23 cellular contexts compared by ENCODE assay signal in genomic region chr13:99873141-99873540, GRCh38.
"Had no signal": no experiment of that assay in that cellular context is flagged by ENCODE, and none has a peak within 500 bp of the region (broad histone marks: within the 10 kb centered on the region; RNA-seq: fewer than 3 reads in every experiment).

No MANE protein-coding gene starts in this region.

- H3K27me3 ChIP-seq: MG63 had no signal

- FAIRE-seq: K562 had no signal

- DNase-seq: MG63; NCI-H1092; NCI-H1105 treated with DMSO at 0.1 percent for 48 hours; NCI-H1436 treated with DMSO at 0.1 percent for 48 hours; NCI-H1694; NCI-H187 treated with DMSO at 0.1 percent for 48 hours; NCI-H2029 treated with DMSO at 0.1 percent for 48 hours; NCI-H2171 treated with DMSO at 0.1 percent for 48 hours; NCI-H345; NCI-H446 treated with DMSO at 0.1 percent for 48 hours; NCI-H524; NCI-H526 treated with DMSO at 0.1 percent for 48 hours; NK-92 treated with Interleukin-12 subunit alpha and Interleukin-12 subunit beta, amount 100 ng/mL, for 24 hours; PC-3; SHP77; SK-N-SH; SW 1271; T-cell had no signal

- H3K4me3 ChIP-seq: K562, MG63 had no signal

- H3K4me1 Mint-ChIP-seq: T-cell had no signal

- H3K27me3 Mint-ChIP-seq: IgD-negative memory B cell had no signal

- H3K27ac Mint-ChIP-seq: IgD-negative memory B cell; T-cell; T-helper 1 cell treated with Interleukin-12 subunit alpha and Interleukin-12 subunit beta and Interleukin-4 antibody, amounts not matched to agents 30 μg/mL and 1 μg/mL, for 36 hours had no signal

- H3K4me3 Mint-ChIP-seq: T-cell; T-helper 1 cell treated with Interleukin-12 subunit alpha and Interleukin-12 subunit beta and Interleukin-4 antibody, amounts not matched to agents 30 μg/mL and 1 μg/mL, for 36 hours had no signal

- H3K27ac ChIP-seq: KMS-11, RWPE1 had no signal

- H3K9me3 ChIP-seq: MG63, SK-N-SH had no signal

- H3K36me3 ChIP-seq: MG63 had no signal

- H3K9me3 Mint-ChIP-seq: IgD-negative memory B cell; T-cell; T-helper 1 cell treated with Interleukin-12 subunit alpha and Interleukin-12 subunit beta and Interleukin-4 antibody, amounts not matched to agents 30 μg/mL and 1 μg/mL, for 36 hours had no signal
